ENCODE assay signal across 29 cellular contexts in the genomic region with DNA sequence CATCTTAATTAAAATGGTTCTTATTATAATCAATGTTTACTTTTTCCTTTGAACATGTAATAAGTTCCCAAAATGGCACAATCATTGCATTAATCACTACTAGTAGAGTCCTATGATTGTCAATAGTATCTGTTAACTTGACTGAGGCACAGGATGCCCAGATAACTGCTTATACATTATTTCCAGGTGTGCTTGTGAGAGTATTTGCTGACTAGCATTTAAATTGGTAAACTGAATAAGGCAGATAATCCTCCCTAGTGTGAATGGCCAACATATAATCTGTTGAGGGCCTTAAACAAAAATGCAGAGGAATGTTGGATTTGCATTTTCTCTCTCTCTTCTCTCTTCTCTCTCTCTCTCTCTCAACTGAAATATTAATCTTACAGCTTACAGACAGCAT.
DNase-seq lines count a peak whose midpoint lies in the region; ATAC-seq, FAIRE-seq and TF ChIP-seq lines count a peak whose summit lies in the region.
"Had no signal": no experiment of that assay in that cellular context is flagged by ENCODE, and none has a peak within 500 bp of the region (broad histone marks: within the 10 kb centered on the region; RNA-seq: fewer than 3 reads in every experiment).

No MANE protein-coding gene starts in this region.

- H3K4me3 ChIP-seq in HepG2 (replicated peaks in 1 of 3; ENCODE audit: insufficient read depth in 1 of 3, low read depth in 2 of 3, low read length in 3 of 3) (no peak overlapping the region), right lobe of liver (no peak overlapping the region), K562 (no peak overlapping the region)
- H3K4me3 ChIP-seq: A549; BLaER1; BLaER1 treated with 17β-estradiol and CSF1 and Interleukin-3, amounts not matched to agents 10 nM and 100 nM had no signal

- H3K27me3 ChIP-seq in HepG2 (ENCODE audit: control insufficient read depth in 1 of 2, insufficient read depth in 2 of 2, low read length in 2 of 2) (no peaks in the 10 kb centered on the region), right lobe of liver (no peaks in the 10 kb centered on the region), K562 (ENCODE audit: control insufficient read depth in 2 of 2, insufficient read depth in 2 of 2, low read length in 2 of 2) (no peaks in the 10 kb centered on the region)
- H3K27me3 ChIP-seq: BE2C; BLaER1; BLaER1 treated with 17β-estradiol and CSF1 and Interleukin-3, amounts not matched to agents 10 nM and 100 nM had no signal

- H3K9me3 ChIP-seq in HepG2 (ENCODE audit: low read length) (peaks cover 70% of the 10 kb centered on the region), right lobe of liver (no peaks in the 10 kb centered on the region), K562 (replicated peaks; ENCODE audit: control insufficient read depth, insufficient read depth, low read depth, low read length) (0 out of 2 replicates have a peak, but pooled peaks cover 2% of the 10 kb centered on the region)
- H3K9me3 ChIP-seq: A549; BE2C; BLaER1; BLaER1 treated with 17β-estradiol and CSF1 and Interleukin-3, amounts not matched to agents 10 nM and 100 nM; Caco-2 had no signal

- H3K9me1 ChIP-seq in K562 (ENCODE audit: control insufficient read depth, insufficient read depth, low read length), result no peaks in the 10 kb centered on the region

- H2AFZ ChIP-seq in HepG2 (ENCODE audit: low read length) (no peak overlapping the region), K562 (ENCODE audit: low read depth, low read length) (no peak overlapping the region)

- no peak for TF ChIP-seq EP300 in HepG2 (IDR thresholded peaks at IDR 0.05; ENCODE audit: low read depth in 2 of 2, low read length in 2 of 2)
- no peak for TF ChIP-seq EP300 in HepG2 (CRISPR knock-in tag; IDR thresholded peaks at IDR 0.05; ENCODE audit: borderline replicate concordance)
- TF ChIP-seq EP300 in K562 (IDR thresholded peaks at IDR 0.05; ENCODE audit: low read length), result no peak

- H3K4me1 ChIP-seq in HepG2 (ENCODE audit: insufficient read depth, low read length) (no peaks in the 10 kb centered on the region), right lobe of liver (no peaks in the 10 kb centered on the region), K562 (replicated peaks in 1 of 2; ENCODE audit: control insufficient read depth in 2 of 2, insufficient read depth in 2 of 2, low read length in 2 of 2) (peaks cover 0 to 3% of the 10 kb centered on the region in 2 experiments; a peak in 2 of 5 replicates)
- H3K4me1 ChIP-seq: A549; BE2C; BLaER1; BLaER1 treated with 17β-estradiol and CSF1 and Interleukin-3, amounts not matched to agents 10 nM and 100 nM; Caco-2 had no signal

- no peak for FAIRE-seq in HepG2 (lab: Jason Lieb, UNC)
- no peak for FAIRE-seq in K562 (lab: Jason Lieb, UNC)
- FAIRE-seq: A549 had no signal

- DNase-seq in HepG2 (ENCODE audit: low spot score), result no peak
- DNase-seq in right lobe of liver, result no peak
- DNase-seq in K562 (ENCODE audit: extremely low read depth in 1 of 4, low spot score in 3 of 4), result no peak
- DNase-seq: 8988T; ACHN; AML-193; BE2C; C1 segment of cervical spinal cord; Caco-2; Calu3; CD4-positive, alpha-beta memory T cell; CD4-positive, alpha-beta T cell; CD4-positive, CD25-positive, alpha-beta regulatory T cell; CD8-positive, alpha-beta memory T cell; CD8-positive, alpha-beta T cell; COR-L47; DMS 273 treated with DMSO at 0.1 percent for 48 hours; DMS153; DMS53; DMS79; DMS79 treated with DMSO at 0.1 percent for 48 hours; DND-41; EL had no signal

- CTCF ChIA-PET in HepG2 (lab: Yijun Ruan, JAX; ENCODE audit: low intra/inter-chr PET ratio, low total read pairs) (no interaction called here), K562 (lab: Yijun Ruan, JAX; ENCODE audit: low intra/inter-chr PET ratio) (no interaction called here)

- no peak for TF ChIP-seq CTCF in HepG2 (CRISPR knock-in tag; IDR thresholded peaks at IDR 0.05)
- TF ChIP-seq CTCF in right lobe of liver (IDR thresholded peaks at IDR 0.05), result no peak
- no peak for TF ChIP-seq CTCF in K562 (IDR thresholded peaks at IDR 0.05 in 2 of 3, conservative IDR thresholded peaks at IDR 0.05 in 1 of 3; ENCODE audit: insufficient read depth in 2 of 3, low read depth in 1 of 3, low read length in 3 of 3)

- POLR2A ChIA-PET in HepG2 (lab: Yijun Ruan, JAX) (no interaction called here), K562 (lab: Yijun Ruan, JAX) (no interaction called here)

- H3K79me2 ChIP-seq in HepG2 (ENCODE audit: insufficient read depth, low read length) (no peaks in the 10 kb centered on the region), K562 (ENCODE audit: control insufficient read depth, insufficient read depth, low read length) (no peaks in the 10 kb centered on the region)

- no peak for TF ChIP-seq POLR2A in HepG2 (IDR thresholded peaks at IDR 0.05; ENCODE audit: insufficient read depth in 1 of 2, low read depth in 2 of 2, low read length in 2 of 2)
- TF ChIP-seq POLR2A in right lobe of liver (IDR thresholded peaks at IDR 0.05), result no peak
- TF ChIP-seq POLR2A in K562 (conservative IDR thresholded peaks at IDR 0.05), result no peak

- intact Hi-C loops in HepG2 (cut with micrococcal nuclease; ENCODE audit: unreplicated experiment) (no loop called here), right lobe of liver (cut with DNase I) (no loop called here), K562 (cut with micrococcal nuclease) (no loop called here)

- BruUV-seq in HepG2 (replicated peaks; lab: Mats Ljungman, UMichigan) (no TSS peak), K562 (replicated peaks; lab: Mats Ljungman, UMichigan) (no TSS peak)

- ATAC-seq in HepG2, result no peak
- no peak for ATAC-seq in right lobe of liver
- ATAC-seq in K562, result no peak
- no peak for ATAC-seq in GM21390 (IDR thresholded peaks at IDR 0.05; ENCODE audit: unreplicated experiment)
- ATAC-seq: A549; CD8-positive, alpha-beta T cell had no signal

- H3K9ac ChIP-seq in HepG2 (ENCODE audit: insufficient read depth, low read depth, low read length), result no peak overlapping the region
- no peak overlapping the region for H3K9ac ChIP-seq in K562 (ENCODE audit: insufficient read depth in 1 of 2, low read depth in 2 of 2, low read length in 2 of 2)
- H3K9ac ChIP-seq: BLaER1; BLaER1 treated with 17β-estradiol and CSF1 and Interleukin-3, amounts not matched to agents 10 nM and 100 nM had no signal

- H3K4me2 ChIP-seq in HepG2 (ENCODE audit: low read depth, low read length) (no peak overlapping the region), K562 (ENCODE audit: insufficient read depth, low read length) (no peak overlapping the region)
- H3K4me2 ChIP-seq: A549; BLaER1; BLaER1 treated with 17β-estradiol and CSF1 and Interleukin-3, amounts not matched to agents 10 nM and 100 nM had no signal

- H4K20me1 ChIP-seq in HepG2 (ENCODE audit: insufficient read depth, low read length) (no peaks in the 10 kb centered on the region), K562 (replicated peaks; ENCODE audit: control insufficient read depth, insufficient read depth, low read length) (no peaks in the 10 kb centered on the region)
- H4K20me1 ChIP-seq: BLaER1; BLaER1 treated with 17β-estradiol and CSF1 and Interleukin-3, amounts not matched to agents 10 nM and 100 nM had no signal

- in situ Hi-C loops in HepG2 (cut with HindIII; ENCODE audit: extremely low pct_ligation_motif_present, low pct_unique_long_range_greater_than_20kb) (no loop called here), K562 (cut with MboI) (no loop called here)

- H3K27ac ChIP-seq in HepG2 (ENCODE audit: extremely low read length, insufficient read depth, low read length), result no peak overlapping the region
- H3K27ac ChIP-seq in right lobe of liver, result no peak overlapping the region
- H3K27ac ChIP-seq in K562 (ENCODE audit: extremely low read depth, low read depth, low read length), result no peak overlapping the region
- H3K27ac ChIP-seq: 22Rv1; A549; BLaER1; BLaER1 treated with 17β-estradiol and CSF1 and Interleukin-3, amounts not matched to agents 10 nM and 100 nM; C4-2B had no signal

- TF ChIP-seq RAD21 in HepG2 (CRISPR knock-in tag; IDR thresholded peaks at IDR 0.05), result no peak
- TF ChIP-seq RAD21 in K562 (CRISPR knock-in tag; conservative IDR thresholded peaks at IDR 0.05 in 1 of 2, IDR thresholded peaks at IDR 0.05 in 1 of 2), result no peak

- no peaks in the 10 kb centered on the region for H3K36me3 ChIP-seq in HepG2 (replicated peaks in 1 of 2; ENCODE audit: control insufficient read depth in 1 of 2, insufficient read depth in 2 of 2, low read length in 2 of 2)
- no peaks in the 10 kb centered on the region for H3K36me3 ChIP-seq in right lobe of liver
- no peaks in the 10 kb centered on the region for H3K36me3 ChIP-seq in K562 (ENCODE audit: control insufficient read depth, insufficient read depth, low read length)
- H3K36me3 ChIP-seq: BE2C; BLaER1; BLaER1 treated with 17β-estradiol and CSF1 and Interleukin-3, amounts not matched to agents 10 nM and 100 nM had no signal

TF ChIP-seq in HepG2, 621 proteins besides CTCF, POLR2A, EP300 and RAD21:
- TF ChIP-seq MAFF (IDR thresholded peaks at IDR 0.05; ENCODE audit: low read depth, low read length) (peak; percentile 60), TOPORS (CRISPR knock-in tag; IDR thresholded peaks at IDR 0.05) (no peak), MAFK (conservative IDR thresholded peaks at IDR 0.05 in 1 of 2, IDR thresholded peaks at IDR 0.05 in 1 of 2; ENCODE audit: low read length in 2 of 2) (peak; percentile 48 to 56)

TF ChIP-seq in K562, 482 proteins besides CTCF, POLR2A, EP300 and RAD21:
- TF ChIP-seq RBFOX2 (IDR thresholded peaks at IDR 0.05; ENCODE audit: low read depth, low read length), result no peak
- TF ChIP-seq MAFG (tag; conservative IDR thresholded peaks at IDR 0.05), result 0 out of 2 replicates have a peak, but pooled peaks have one; percentile 21
- TF ChIP-seq C11orf30 (IDR thresholded peaks at IDR 0.05; ENCODE audit: low read depth), result peak; percentile 27; the same call in 1 of the 2 replicates
- TF ChIP-seq ZNF316 (IDR thresholded peaks at IDR 0.05), result 0 out of 2 replicates have a peak, but pooled peaks have one; percentile 47
